Comparison of ENCODE assay signal across 21 cellular contexts in the genomic region with DNA sequence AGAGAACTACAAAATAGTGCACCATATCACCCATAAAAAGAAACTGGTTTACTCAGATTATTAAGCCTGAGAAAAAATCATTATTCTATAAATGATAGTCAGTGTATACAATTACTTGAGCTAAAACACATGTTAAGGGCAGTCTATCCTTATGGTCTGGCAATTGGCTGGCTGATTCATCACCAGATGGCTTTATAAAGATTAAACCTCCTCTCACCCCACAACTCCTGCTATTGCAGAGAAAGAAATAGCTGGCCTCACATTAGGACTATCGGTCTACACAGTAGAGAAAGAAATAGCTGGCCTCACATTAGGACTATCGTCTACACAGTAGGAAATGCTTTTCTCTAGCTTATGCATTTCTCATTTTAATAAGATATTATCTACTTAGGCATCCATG. TPM values are rescaled to one million over a fixed set of nuclear protein-coding genes. Genes with fewer than 3 reads are reported as not detected.
DNase-seq lines count a peak whose midpoint lies in the region; ATAC-seq and TF ChIP-seq lines count a peak whose summit lies in the region.
"Had no signal": no experiment of that assay in that cellular context is flagged by ENCODE, and none has a peak within 500 bp of the region (broad histone marks: within the 10 kb centered on the region; RNA-seq: fewer than 3 reads in every experiment).

No MANE protein-coding gene starts in this region.

- H3K4me3 ChIP-seq in right cardiac atrium (ENCODE audit: low read length), result no peak overlapping the region
- no peak overlapping the region for H3K4me3 ChIP-seq in WERI-Rb-1 (ENCODE audit: low read depth, low read length)
- no peak overlapping the region for H3K4me3 ChIP-seq in suprapubic skin
- H3K4me3 ChIP-seq: A549, dorsolateral prefrontal cortex, skin epidermis had no signal

- intact Hi-C loops in left ventricle myocardium superior (cut with micrococcal nuclease) (no loop called here), right cardiac atrium (cut with DNase I) (no loop called here)

- 71% methylated on average over 2 of the region's 2 CpGs for WGBS in right cardiac atrium
- WGBS in suprapubic skin, result 85% methylated on average over 2 of the region's 2 CpGs

- peaks cover 19% of the 10 kb centered on the region for H3K36me3 ChIP-seq in WERI-Rb-1
- no peaks in the 10 kb centered on the region for H3K36me3 ChIP-seq in suprapubic skin

- DNase-seq in left ventricle myocardium superior (no peak), right cardiac atrium (no peak), WERI-Rb-1 (no peak), fibroblast of peridontal ligament (ENCODE audit: extremely low read depth) (peak; percentile 89), suprapubic skin (ENCODE audit: low spot score in 2 of 2) (no peak), iPS-NIHi7 (ENCODE audit: extremely low spot score) (no peak), HPDE6-E6E7 (ENCODE audit: extremely low spot score) (no peak), NCI-H1048 (lab: John Stamatoyannopoulos, UW) (no peak)
- DNase-seq: activated CD8-positive, alpha-beta memory T cell treated with anti-CD3 and anti-CD28 coated beads, Interleukin-2, amount 50 U/mL, for 4 hours; activated gamma-delta T cell treated with Interleukin-2 at 50 U/mL for 16 hours; anterior cingulate cortex; CD8-positive, alpha-beta memory T cell; dorsolateral prefrontal cortex; foreskin keratinocyte; GOT3; Kasumi-1; T1000 had no signal

- ATAC-seq in left ventricle myocardium superior (peak; percentile 36), right cardiac atrium (no peak)
- ATAC-seq: A549; foreskin keratinocyte; stimulated activated effector memory CD8-positive, alpha-beta T cell treated with anti-CD3 and anti-CD28 coated beads, Interleukin-12 subunit alpha, Interleukin-12 subunit beta, amount 100 ng/mL, for 72 hours had no signal

- no peak for TF ChIP-seq POLR2A in suprapubic skin (IDR thresholded peaks at IDR 0.05)

- TF ChIP-seq CTCF in WERI-Rb-1 (IDR thresholded peaks at IDR 0.05; ENCODE audit: low read depth, low read length), result no peak
- no peak for TF ChIP-seq CTCF in suprapubic skin (IDR thresholded peaks at IDR 0.05)

- no peak for TF ChIP-seq EP300 in suprapubic skin (IDR thresholded peaks at IDR 0.05)

- peaks cover 1% of the 10 kb centered on the region for H3K4me1 ChIP-seq in right cardiac atrium (ENCODE audit: control insufficient read depth, insufficient read depth, low read length)
- peaks cover 8% of the 10 kb centered on the region for H3K4me1 ChIP-seq in suprapubic skin
- H3K4me1 ChIP-seq: A549, foreskin keratinocyte, parathyroid adenoma had no signal

- H3K27ac ChIP-seq in right cardiac atrium (ENCODE audit: low read length) (no peak overlapping the region), WERI-Rb-1 (peak overlapping the region; percentile 50), suprapubic skin (no peak overlapping the region)
- H3K27ac ChIP-seq: A549, foreskin keratinocyte, parathyroid adenoma, skin epidermis had no signal

- H3K27me3 ChIP-seq in right cardiac atrium (ENCODE audit: control insufficient read depth, insufficient read depth), result no peaks in the 10 kb centered on the region
- no peaks in the 10 kb centered on the region for H3K27me3 ChIP-seq in WERI-Rb-1 (ENCODE audit: insufficient read depth, low read depth, severe bottlenecking)
- no peaks in the 10 kb centered on the region for H3K27me3 ChIP-seq in suprapubic skin
- H3K27me3 ChIP-seq: dorsolateral prefrontal cortex, foreskin keratinocyte had no signal

- H3K9me3 ChIP-seq in right cardiac atrium (ENCODE audit: control insufficient read depth, low read length), result no peaks in the 10 kb centered on the region
- H3K9me3 ChIP-seq in WERI-Rb-1 (ENCODE audit: severe bottlenecking), result peaks cover 11% of the 10 kb centered on the region
- peaks cover 30% of the 10 kb centered on the region for H3K9me3 ChIP-seq in suprapubic skin

RNA-seq across cellular contexts. Expression of gene CEP170, which starts 21.2 kb away (rescaled TPM):
- total RNA-seq in left ventricle myocardium superior (36.4 TPM), right cardiac atrium (10 to 100 TPM; 37.9 to 44.3 (median 41.3) TPM), suprapubic skin (10 to 100 TPM; 10.6 to 37.5 (median 16.6) TPM)
- 14.9 TPM for polyA plus RNA-seq in right cardiac atrium

RNA-seq across cellular contexts. Expression of gene SDCCAG8, which starts 21.9 kb away (rescaled TPM):
- total RNA-seq in left ventricle myocardium superior, result 21.1 TPM
- 10 to 100 TPM; 22.7 to 31.7 (median 27.5) TPM for total RNA-seq in right cardiac atrium
- 16.9 TPM for polyA plus RNA-seq in right cardiac atrium
- 10 to 100 TPM; 21.6 to 62.7 (median 39.8) TPM for total RNA-seq in suprapubic skin
